Comparison of ENCODE assay signal across 9 cellular contexts in genomic region chr16:1057252-1057932, GRCh38. TPM values are rescaled to one million over a fixed set of nuclear protein-coding genes. Genes with fewer than 3 reads are reported as not detected.
DNase-seq lines count a peak whose midpoint lies in the region; ATAC-seq and TF ChIP-seq lines count a peak whose summit lies in the region.
"Had no signal": no experiment of that assay in that cellular context is flagged by ENCODE, and none has a peak within 500 bp of the region (broad histone marks: within the 10 kb centered on the region; RNA-seq: fewer than 3 reads in every experiment).

No MANE protein-coding gene starts in this region.

- H3K4me2 ChIP-seq in OCI-LY1 (ENCODE audit: low read length), result no peak overlapping the region

- no peak for ATAC-seq in GM18511 (IDR thresholded peaks at IDR 0.05; ENCODE audit: unreplicated experiment)

- no peaks in the 10 kb centered on the region for H3K9me3 ChIP-seq in OCI-LY1 (ENCODE audit: low read length)
- peaks cover 24% of the 10 kb centered on the region for H3K9me3 ChIP-seq in left ventricle myocardium inferior (replicated peaks)

- H4K20me1 ChIP-seq in OCI-LY1 (ENCODE audit: insufficient read depth, low read length), result no peaks in the 10 kb centered on the region

- H3K36me3 ChIP-seq in OCI-LY1 (ENCODE audit: insufficient read depth, low read length), result no peaks in the 10 kb centered on the region
- no peaks in the 10 kb centered on the region for H3K36me3 ChIP-seq in left ventricle myocardium inferior

- H3K27ac ChIP-seq in OCI-LY1 (ENCODE audit: low read depth, low read length, poor library complexity, severe bottlenecking) (no peak overlapping the region), left ventricle myocardium inferior (replicated peaks) (no peak overlapping the region)

- no peak overlapping the region for H3K4me3 ChIP-seq in OCI-LY1 (ENCODE audit: low read depth, low read length, poor library complexity, severe bottlenecking)
- no peak overlapping the region for H3K4me3 ChIP-seq in left ventricle myocardium inferior

- intact Hi-C loops in left ventricle myocardium inferior (cut with micrococcal nuclease), result loop anchor here (10.0 kb wide), 1 partner anchor 243 kb away; no protein-coding TSS in a partner anchor

- H3K79me2 ChIP-seq in OCI-LY1 (ENCODE audit: insufficient read depth, low read length), result no peaks in the 10 kb centered on the region

- H3K9me2 ChIP-seq in OCI-LY1 (ENCODE audit: low read depth, low read length), result no peaks in the 10 kb centered on the region

- H3K9ac ChIP-seq in OCI-LY1 (ENCODE audit: low read length), result no peak overlapping the region

- H2AFZ ChIP-seq in OCI-LY1 (ENCODE audit: low read length), result no peak overlapping the region

- DNase-seq in EH (ENCODE audit: low read depth) (peak; percentile 6), left ventricle myocardium inferior (no peak), mucosa of gallbladder (ENCODE audit: low spot score) (no peak), NCI-H1048 (lab: John Stamatoyannopoulos, UW) (no peak)
- DNase-seq in activated effector memory CD4-positive, alpha-beta T cell treated with Interleukin-2 at 50 U/mL for 16 hours, result peak; percentile 45
- peak; percentile 50 to 73 for DNase-seq in stimulated activated CD4-positive, alpha-beta T cell treated with anti-CD3 and anti-CD28 coated beads, Interleukin-4, amount 100 ng/mL, for 4 hours

- H3K4me1 ChIP-seq in OCI-LY1 (ENCODE audit: insufficient read depth, low read length, severe bottlenecking) (no peaks in the 10 kb centered on the region), left ventricle myocardium inferior (peaks cover 8% of the 10 kb centered on the region)

- TF ChIP-seq CTCF in OCI-LY1 (IDR thresholded peaks at IDR 0.05; ENCODE audit: low read length), result peak; percentile 82
- TF ChIP-seq CTCF in left ventricle myocardium inferior (IDR thresholded peaks at IDR 0.05; ENCODE audit: borderline replicate concordance), result peak; percentile 81

- H3K27me3 ChIP-seq in OCI-LY1 (ENCODE audit: insufficient read depth, low read length), result no peaks in the 10 kb centered on the region; the same call in 1 of the 2 replicates
- H3K27me3 ChIP-seq in left ventricle myocardium inferior (ENCODE audit: low read depth), result peaks cover 81% of the 10 kb centered on the region

- no peaks in the 10 kb centered on the region for H3F3A ChIP-seq in OCI-LY1 (ENCODE audit: insufficient read depth, low read length)

RNA-seq across cellular contexts. Expression of gene SSTR5, which starts 15.2 kb away (rescaled TPM):
- total RNA-seq in left ventricle myocardium inferior (22.6 TPM), mucosa of gallbladder (5.8 TPM)
- total RNA-seq: HT1080 had no signal

RNA-seq across cellular contexts. Expression of gene C1QTNF8, which starts 38.7 kb away (rescaled TPM):
- total RNA-seq in left ventricle myocardium inferior (not detected), mucosa of gallbladder (not detected)
- total RNA-seq: HT1080 had no signal

Comparison
In these comparisons a context has a peak if more than half of its experiments do, and no peak if none do; other contexts are left out.
1. DNase-seq: peak in EH (single experiment), activated effector memory CD4-positive, alpha-beta T cell treated with Interleukin-2 at 50 U/mL for 16 hours (single experiment) and stimulated activated CD4-positive, alpha-beta T cell treated with anti-CD3 and anti-CD28 coated beads, Interleukin-4, amount 100 ng/mL, for 4 hours (2 of 2); none in left ventricle myocardium inferior (single experiment), mucosa of gallbladder (single experiment) and NCI-H1048 (single experiment).